24 cellular contexts compared by ENCODE assay signal in the genomic region with DNA sequence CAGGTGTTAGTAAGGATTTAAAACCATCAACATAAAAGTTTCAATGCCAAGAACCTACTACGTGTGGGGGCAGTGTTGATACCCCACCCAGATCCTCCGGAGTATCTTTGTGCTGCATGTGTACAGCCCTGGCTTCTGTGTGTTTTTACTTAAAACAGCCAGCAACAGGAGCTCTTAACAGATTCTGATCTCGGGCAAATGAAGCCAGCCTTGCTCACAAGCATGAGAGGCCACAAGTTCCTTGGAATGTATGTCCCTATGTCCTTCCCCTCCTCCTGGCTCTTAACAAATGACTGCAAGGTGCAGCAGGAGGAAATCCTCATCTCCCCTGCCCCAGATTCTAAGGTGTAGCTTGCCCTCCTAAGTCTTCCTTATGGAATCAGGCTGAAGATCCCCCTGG.
"Had no signal": no experiment of that assay in that cellular context is flagged by ENCODE, and none has a peak within 500 bp of the region (broad histone marks: within the 10 kb centered on the region; RNA-seq: fewer than 3 reads in every experiment).

No MANE protein-coding gene starts in this region.

- H3K4me1 ChIP-seq: ascending aorta had no signal

- ATAC-seq: activated naive CD4-positive, alpha-beta T cell treated with anti-CD3 and anti-CD28 coated beads, Interleukin-2, amount 50 U/mL, for 72 hours; activated naive CD8-positive, alpha-beta T cell treated with anti-CD3 and anti-CD28 coated beads, Interleukin-2, amount 50 U/mL, for 24 hours; activated T-cell treated with anti-CD3 and anti-CD28 coated beads, Interleukin-2, amount 50 U/mL, for 4 hours; Right ventricle myocardium inferior had no signal

- H3K36me3 ChIP-seq: ascending aorta, MG63 had no signal

- DNase-seq: activated CD4-positive, alpha-beta memory T cell treated with anti-CD3 and anti-CD28 coated beads for 36 hours; activated CD4-positive, alpha-beta T cell treated with anti-CD3 and anti-CD28 coated beads, Interleukin-2, amount 10 ng/mL, durations not matched to agents 7 days and 5 days; activated CD4-positive, CD25-positive, alpha-beta regulatory T cell; activated CD8-positive, alpha-beta memory T cell treated with anti-CD3 and anti-CD28 coated beads for 24 hours; activated effector memory CD4-positive, alpha-beta T cell treated with anti-CD3 and anti-CD28 coated beads, Interleukin-2, amount 50 U/mL, for 16 hours; activated naive CD4-positive, alpha-beta T cell treated with Interleukin-2 at 50 U/mL for 16 hours; activated naive CD8-positive, alpha-beta T cell treated with anti-CD3 and anti-CD28 coated beads, Interleukin-2, amount 50 U/mL, for 24 hours; activated T-cell treated with anti-CD3 and anti-CD28 coated beads, Interleukin-2, amount 50 U/mL, for 4 hours; amniotic stem cell; MG63; MV-4-11; NCI-H1092 treated with DMSO at 0.1 percent for 48 hours; NCI-H1436; NCI-H1694 treated with DMSO at 0.1 percent for 48 hours; NCI-H2029 treated with DMSO at 0.1 percent for 48 hours; NCI-H446; NCI-H524; RPMI8226; T-helper 1 cell had no signal

- H3K9me3 ChIP-seq: ascending aorta, MG63 had no signal

- H3K27me3 ChIP-seq: ascending aorta, MG63 had no signal

- H3K27ac ChIP-seq: ascending aorta, SK-N-MC, VCaP had no signal

- H3K4me3 ChIP-seq: ascending aorta, MG63, SK-N-MC had no signal
